22 cellular contexts compared by ENCODE assay signal in the genomic region with DNA sequence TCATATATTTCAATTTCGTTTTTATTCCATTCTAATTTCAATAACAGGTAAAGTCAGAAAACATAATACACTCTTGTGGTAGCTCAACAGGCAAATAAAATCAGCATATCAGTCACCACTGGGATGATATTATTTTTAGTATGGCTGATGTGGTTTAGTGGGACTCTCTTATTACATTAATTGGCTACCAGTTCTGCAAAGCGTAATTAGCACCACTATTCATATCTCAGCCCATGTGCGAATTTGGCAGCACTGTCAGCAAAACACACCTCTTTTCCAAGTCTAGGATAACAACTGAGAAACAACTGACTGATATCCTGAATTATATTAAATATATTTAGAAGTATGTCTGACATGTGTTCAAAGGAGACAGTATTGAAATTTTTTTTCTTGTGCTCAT.
DNase-seq lines count a peak whose midpoint lies in the region; ATAC-seq and TF ChIP-seq lines count a peak whose summit lies in the region.
"Had no signal": no experiment of that assay in that cellular context is flagged by ENCODE, and none has a peak within 500 bp of the region (broad histone marks: within the 10 kb centered on the region; RNA-seq: fewer than 3 reads in every experiment).

No MANE protein-coding gene starts in this region.

- H3K4me3 Mint-ChIP-seq in stimulated activated naive CD8-positive, alpha-beta T cell treated with anti-CD3 and anti-CD28 coated beads, Interleukin-15, amount 100 ng/mL, for 72 hours: no peak overlapping the region
- H3K4me3 Mint-ChIP-seq: CD14-positive monocyte; CD4-positive, alpha-beta T cell; CD8-positive, alpha-beta memory T cell; GM23338; HFFc6 had no signal

- TF ChIP-seq CTCF in left ventricle myocardium inferior (IDR thresholded peaks at IDR 0.05; ENCODE audit: borderline replicate concordance): no peak
- TF ChIP-seq CTCF in gastrocnemius medialis (IDR thresholded peaks at IDR 0.05 in 4 of 5, conservative IDR thresholded peaks at IDR 0.05 in 1 of 5): no peak

- TF ChIP-seq POLR2A in gastrocnemius medialis (IDR thresholded peaks at IDR 0.05): no peak

- H3K9me3 ChIP-seq in right cardiac atrium (ENCODE audit: control insufficient read depth, low read length) (no peaks in the 10 kb centered on the region), left ventricle myocardium inferior (replicated peaks) (peaks cover 10% of the 10 kb centered on the region), gastrocnemius medialis (no peaks in the 10 kb centered on the region)
- H3K9me3 ChIP-seq: BE2C, HAP-1 had no signal

- no peak overlapping the region for H3K27ac Mint-ChIP-seq in stimulated activated naive CD8-positive, alpha-beta T cell treated with anti-CD3 and anti-CD28 coated beads, Interleukin-15, amount 100 ng/mL, for 72 hours
- H3K27ac Mint-ChIP-seq: CD14-positive monocyte; CD4-positive, alpha-beta T cell; CD8-positive, alpha-beta memory T cell; GM23338; HFFc6 had no signal

- no peaks in the 10 kb centered on the region for H3K4me1 Mint-ChIP-seq in stimulated activated naive CD8-positive, alpha-beta T cell treated with anti-CD3 and anti-CD28 coated beads, Interleukin-15, amount 100 ng/mL, for 72 hours
- H3K4me1 Mint-ChIP-seq: CD14-positive monocyte; CD8-positive, alpha-beta memory T cell had no signal

- ATAC-seq in Right ventricle myocardium inferior (peak; percentile 54), left cardiac atrium (no peak), right cardiac atrium (peak; percentile 36 to 74), gastrocnemius medialis (peak in 1 of 2 donors; percentile 89), GM21786 (IDR thresholded peaks at IDR 0.05; ENCODE audit: unreplicated experiment) (no peak)
- ATAC-seq in stimulated activated naive CD8-positive, alpha-beta T cell treated with anti-CD3 and anti-CD28 coated beads, Interleukin-15, amount 100 ng/mL, for 72 hours: no peak
- no peak for ATAC-seq in stimulated activated naive CD8-positive, alpha-beta T cell treated with anti-CD3 and anti-CD28 coated beads, Interleukin-15, Interleukin-2, amounts not matched to agents 100 U/mL and 50 U/mL, for 24 hours
- ATAC-seq: GM12878, GM23338 had no signal

- no peak overlapping the region for H3K4me3 ChIP-seq in right cardiac atrium (ENCODE audit: low read length)
- H3K4me3 ChIP-seq in left ventricle myocardium inferior: no peak overlapping the region
- no peak overlapping the region for H3K4me3 ChIP-seq in gastrocnemius medialis
- H3K4me3 ChIP-seq: BLaER1 treated with 17β-estradiol and CSF1 and Interleukin-3, amounts not matched to agents 10 nM and 100 nM; GM12878; GM23338; HAP-1 had no signal

- H3K27me3 ChIP-seq in right cardiac atrium (ENCODE audit: control insufficient read depth, insufficient read depth) (no peaks in the 10 kb centered on the region), left ventricle myocardium inferior (ENCODE audit: low read depth) (no peaks in the 10 kb centered on the region), gastrocnemius medialis (no peaks in the 10 kb centered on the region)
- H3K27me3 ChIP-seq: BE2C; BLaER1 treated with 17β-estradiol and CSF1 and Interleukin-3, amounts not matched to agents 10 nM and 100 nM had no signal

- no peaks in the 10 kb centered on the region for H3K27me3 Mint-ChIP-seq in stimulated activated naive CD8-positive, alpha-beta T cell treated with anti-CD3 and anti-CD28 coated beads, Interleukin-15, amount 100 ng/mL, for 72 hours
- H3K27me3 Mint-ChIP-seq: CD4-positive, alpha-beta T cell had no signal

- H3K9me3 Mint-ChIP-seq in stimulated activated naive CD8-positive, alpha-beta T cell treated with anti-CD3 and anti-CD28 coated beads, Interleukin-15, amount 100 ng/mL, for 72 hours: peaks cover 8 to 9% of the 10 kb centered on the region in 2 donors
- H3K9me3 Mint-ChIP-seq: GM23338, HFFc6 had no signal

- in situ Hi-C loops in gastrocnemius medialis (cut with MboI; ENCODE audit: low sequenced_read_pairs in 4 of 4): no loop called here

- H3K27ac ChIP-seq in right cardiac atrium (ENCODE audit: low read length): no peak overlapping the region
- no peak overlapping the region for H3K27ac ChIP-seq in left ventricle myocardium inferior (replicated peaks)
- peak overlapping the region in 3 of 4 donors; percentile 3 to 71 (median 60) for H3K27ac ChIP-seq in gastrocnemius medialis
- H3K27ac ChIP-seq: 22Rv1; BLaER1 treated with 17β-estradiol and CSF1 and Interleukin-3, amounts not matched to agents 10 nM and 100 nM had no signal

- DNase-seq in Right ventricle myocardium inferior (ENCODE audit: missing footprints) (no peak), left cardiac atrium (no peak), right cardiac atrium (no peak), left ventricle myocardium inferior (no peak), gastrocnemius medialis (peak in 1 of 2 donors; percentile 54)
- no peak for DNase-seq in stimulated activated naive CD8-positive, alpha-beta T cell treated with anti-CD3 and anti-CD28 coated beads, Interleukin-15, amount 100 ng/mL, for 72 hours
- DNase-seq in stimulated activated naive CD8-positive, alpha-beta T cell treated with anti-CD3 and anti-CD28 coated beads, Interleukin-15, Interleukin-2, amounts not matched to agents 100 U/mL and 50 U/mL, for 24 hours: no peak
- DNase-seq: BE2C; CD4-positive, alpha-beta T cell; CD8-positive, alpha-beta memory T cell; DMS 273 treated with DMSO at 0.1 percent for 48 hours; DMS79; EL; GDM1; HFFc6 had no signal

- WGBS in right cardiac atrium: 56% methylated on average over 3 of the region's 3 CpGs

- intact Hi-C loops in Right ventricle myocardium inferior (cut with DNase I) (no loop called here), left cardiac atrium (cut with DNase I) (no loop called here), right cardiac atrium (cut with DNase I) (no loop called here), left ventricle myocardium inferior (cut with micrococcal nuclease) (no loop called here), gastrocnemius medialis (cut with DNase I; ENCODE audit: low total_unique reads) (no loop called here)

- H3K36me3 ChIP-seq in left ventricle myocardium inferior (no peaks in the 10 kb centered on the region), gastrocnemius medialis (no peaks in the 10 kb centered on the region)
- H3K36me3 ChIP-seq: BE2C; BLaER1 treated with 17β-estradiol and CSF1 and Interleukin-3, amounts not matched to agents 10 nM and 100 nM; HAP-1 had no signal

- H3K4me1 ChIP-seq in right cardiac atrium (ENCODE audit: control insufficient read depth, insufficient read depth, low read length) (no peaks in the 10 kb centered on the region), left ventricle myocardium inferior (no peaks in the 10 kb centered on the region), gastrocnemius medialis (peaks cover 45 to 55% of the 10 kb centered on the region in 2 donors)
- H3K4me1 ChIP-seq: BE2C, HAP-1 had no signal

Comparison
In these comparisons a context has a peak if more than half of its experiments do, and no peak if none do; other contexts are left out.
1. ATAC-seq: peak in Right ventricle myocardium inferior (single experiment) and right cardiac atrium (2 of 2); none in left cardiac atrium (0 of 2), GM21786 (single experiment), stimulated activated naive CD8-positive, alpha-beta T cell treated with anti-CD3 and anti-CD28 coated beads, Interleukin-15, amount 100 ng/mL, for 72 hours (single experiment) and stimulated activated naive CD8-positive, alpha-beta T cell treated with anti-CD3 and anti-CD28 coated beads, Interleukin-15, Interleukin-2, amounts not matched to agents 100 U/mL and 50 U/mL, for 24 hours (single experiment).
2. H3K27ac ChIP-seq: peak in gastrocnemius medialis (3 of 4); none in right cardiac atrium (single experiment) and left ventricle myocardium inferior (single experiment).